Comparison of ENCODE assay signal across 14 cellular contexts in the genomic region with DNA sequence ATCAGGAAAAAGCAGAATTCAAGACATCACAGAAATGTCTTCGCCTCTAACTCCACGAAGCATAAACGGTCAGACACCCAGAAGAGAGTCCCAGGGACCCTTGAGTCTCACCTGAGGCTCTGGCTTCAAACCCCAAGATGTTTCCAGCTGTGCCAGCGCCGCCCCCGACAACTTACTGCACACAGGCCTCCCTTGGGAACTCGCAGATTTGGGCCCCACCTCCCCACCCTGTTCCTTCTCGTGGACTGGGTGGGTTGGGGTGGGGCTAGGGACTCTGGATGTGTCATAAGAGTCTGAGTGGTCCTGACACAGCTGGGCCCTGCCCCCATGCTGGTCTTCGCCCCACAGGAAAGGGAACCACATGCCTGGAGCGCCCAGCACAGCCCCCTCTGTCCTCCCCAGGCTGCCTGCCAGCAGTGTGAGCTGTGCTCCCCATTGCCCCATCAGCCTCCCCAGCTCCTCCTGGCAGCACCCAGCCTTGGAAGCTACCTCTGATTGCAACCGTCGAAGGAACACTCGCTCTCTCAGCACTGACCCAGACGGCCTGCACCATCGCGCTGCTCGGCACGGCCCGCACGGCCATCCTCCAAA.
"Had no signal": no experiment of that assay in that cellular context is flagged by ENCODE, and none has a peak within 500 bp of the region (broad histone marks: within the 10 kb centered on the region; RNA-seq: fewer than 3 reads in every experiment).

No MANE protein-coding gene starts in this region.

- H3K36me3 Mint-ChIP-seq: naive B cell had no signal

- H3K4me3 ChIP-seq: SK-N-MC had no signal

- H3K4me3 Mint-ChIP-seq: activated naive CD4-positive, alpha-beta T cell treated with anti-CD3 and anti-CD28 coated beads, Interleukin-2, amount 50 U/mL, for 24 hours; naive B cell; stimulated activated naive CD8-positive, alpha-beta T cell treated with anti-CD3 and anti-CD28 coated beads, Interleukin-15, Interleukin-2, amounts not matched to agents 100 ng/mL and 50 ng/mL, for 24 hours had no signal

- DNase-seq: activated CD4-positive, alpha-beta T cell treated with anti-CD3 and anti-CD28 coated beads, Interleukin-2, amount 50 U/mL, for 48 hours; activated CD4-positive, CD25-positive, alpha-beta regulatory T cell treated with anti-CD3 and anti-CD28 coated beads, Interleukin-2, amount 50 U/mL, for 72 hours; activated effector memory CD4-positive, alpha-beta T cell treated with anti-CD3 and anti-CD28 coated beads, Interleukin-2, amount 50 U/mL, for 16 hours; amniotic stem cell; naive B cell; stimulated activated CD4-positive, alpha-beta T cell treated with anti-CD3 and anti-CD28 coated beads, Interleukin-15, amount 100 ng/mL, for 24 hours; stimulated activated CD4-positive, alpha-beta T cell treated with anti-CD3 and anti-CD28 coated beads, Interleukin-4, amount 100 ng/mL, for 24 hours; T-helper 9 cell had no signal

- H3K27me3 Mint-ChIP-seq: activated naive CD4-positive, alpha-beta T cell treated with anti-CD3 and anti-CD28 coated beads, Interleukin-2, amount 50 U/mL, for 24 hours; naive B cell; stimulated activated naive CD8-positive, alpha-beta T cell treated with anti-CD3 and anti-CD28 coated beads, Interleukin-15, Interleukin-2, amounts not matched to agents 100 ng/mL and 50 ng/mL, for 24 hours had no signal

- H3K9me3 ChIP-seq: neutrophil had no signal

- ATAC-seq: esophagus mucosa, left colon had no signal

- H3K9me3 Mint-ChIP-seq: activated naive CD4-positive, alpha-beta T cell treated with anti-CD3 and anti-CD28 coated beads, Interleukin-2, amount 50 U/mL, for 24 hours; naive B cell; stimulated activated naive CD8-positive, alpha-beta T cell treated with anti-CD3 and anti-CD28 coated beads, Interleukin-15, Interleukin-2, amounts not matched to agents 100 ng/mL and 50 ng/mL, for 24 hours had no signal

- H3K27ac ChIP-seq: neutrophil, SK-N-MC had no signal

- H3K27me3 ChIP-seq: neutrophil had no signal

- H3K27ac Mint-ChIP-seq: activated naive CD4-positive, alpha-beta T cell treated with anti-CD3 and anti-CD28 coated beads, Interleukin-2, amount 50 U/mL, for 24 hours; stimulated activated naive CD8-positive, alpha-beta T cell treated with anti-CD3 and anti-CD28 coated beads, Interleukin-15, Interleukin-2, amounts not matched to agents 100 ng/mL and 50 ng/mL, for 24 hours had no signal

- H3K4me1 Mint-ChIP-seq: activated naive CD4-positive, alpha-beta T cell treated with anti-CD3 and anti-CD28 coated beads, Interleukin-2, amount 50 U/mL, for 24 hours had no signal
